In genomic region chr11:46208803-46209202, GRCh38 we compare ENCODE assay signal across 36 cellular contexts.
"Had no signal": no experiment of that assay in that cellular context is flagged by ENCODE, and none has a peak within 500 bp of the region (broad histone marks: within the 10 kb centered on the region; RNA-seq: fewer than 3 reads in every experiment).

No MANE protein-coding gene starts in this region.

- H3K27ac ChIP-seq: ascending aorta, breast epithelium, VCaP had no signal

- H3K9me3 Mint-ChIP-seq: activated CD4-positive, alpha-beta T cell treated with anti-CD3 and anti-CD28 coated beads, Interleukin-2, amount 10 ng/mL, durations not matched to agents 7 days and 5 days; activated naive CD4-positive, alpha-beta T cell treated with anti-CD3 and anti-CD28 coated beads, Interleukin-2, amount 10 ng/mL, durations not matched to agents 7 days and 5 days; activated naive CD4-positive, alpha-beta T cell treated with anti-CD3 and anti-CD28 coated beads, Interleukin-2, amount 50 U/mL, for 24 hours; activated naive CD8-positive, alpha-beta T cell treated with anti-CD3 and anti-CD28 coated beads, Interleukin-2, amount 10 ng/mL, durations not matched to agents 7 days and 5 days; activated naive CD8-positive, alpha-beta T cell treated with anti-CD3 and anti-CD28 coated beads, Interleukin-2, amount 50 U/mL, for 24 hours; activated T-cell treated with anti-CD3 and anti-CD28 coated beads, Interleukin-2, amount 50 U/mL, for 24 hours; activated T-helper 2 cell treated with anti-CD3 and anti-CD28 coated beads, Interferon-gamma antibody, Interleukin-2, Interleukin-4, amounts not matched to agents 10 μg/mL and 5 μg/mL and 100 μg/mL, durations not matched to agents 14 hours and 24 hours and 36 hours; T-helper 2 cell treated with Interferon-gamma antibody and Interleukin-4, amounts not matched to agents 5 μg/mL and 100 μg/mL, for 36 hours had no signal

- H3K27ac Mint-ChIP-seq: activated CD4-positive, alpha-beta memory T cell treated with anti-CD3 and anti-CD28 coated beads, Interleukin-2, amount 10 ng/mL, durations not matched to agents 7 days and 5 days; activated CD4-positive, alpha-beta T cell treated with anti-CD3 and anti-CD28 coated beads for 36 hours; activated CD4-positive, alpha-beta T cell treated with anti-CD3 and anti-CD28 coated beads, Interleukin-2, amount 10 ng/mL, durations not matched to agents 7 days and 5 days; activated CD8-positive, alpha-beta memory T cell treated with anti-CD3 and anti-CD28 coated beads, Interleukin-2, amount 10 ng/mL, durations not matched to agents 7 days and 5 days; activated CD8-positive, alpha-beta T cell treated with anti-CD3 and anti-CD28 coated beads, Interleukin-2, amount 10 ng/mL, durations not matched to agents 7 days and 5 days; activated naive CD4-positive, alpha-beta T cell treated with anti-CD3 and anti-CD28 coated beads, Interleukin-2, amount 10 ng/mL, durations not matched to agents 7 days and 5 days; activated naive CD4-positive, alpha-beta T cell treated with anti-CD3 and anti-CD28 coated beads, Interleukin-2, amount 50 U/mL, for 24 hours; activated naive CD8-positive, alpha-beta T cell; activated naive CD8-positive, alpha-beta T cell treated with anti-CD3 and anti-CD28 coated beads, Interleukin-2, amount 10 ng/mL, durations not matched to agents 7 days and 5 days; activated naive CD8-positive, alpha-beta T cell treated with anti-CD3 and anti-CD28 coated beads, Interleukin-2, amount 50 U/mL, for 24 hours; activated T-cell treated with anti-CD3 and anti-CD28 coated beads, Interleukin-2, amount 50 U/mL, for 24 hours; activated T-helper 2 cell treated with anti-CD3 and anti-CD28 coated beads, Interferon-gamma antibody, Interleukin-2, Interleukin-4, amounts not matched to agents 10 μg/mL and 5 μg/mL and 100 μg/mL, durations not matched to agents 14 hours and 24 hours and 36 hours; brain; T-helper 1 cell treated with Interleukin-12 subunit alpha and Interleukin-12 subunit beta and Interleukin-4 antibody, amounts not matched to agents 30 μg/mL and 1 μg/mL, for 36 hours; T-helper 2 cell treated with Interferon-gamma antibody and Interleukin-4, amounts not matched to agents 5 μg/mL and 100 μg/mL, for 36 hours had no signal

- H3K4me1 ChIP-seq: ascending aorta, breast epithelium had no signal

- DNase-seq: activated CD4-positive, alpha-beta memory T cell treated with anti-CD3 and anti-CD28 coated beads, Interleukin-2, amount 10 ng/mL, durations not matched to agents 7 days and 5 days; activated CD4-positive, alpha-beta T cell treated with anti-CD3 and anti-CD28 coated beads for 1 hour; activated CD4-positive, alpha-beta T cell treated with anti-CD3 and anti-CD28 coated beads for 36 hours; activated CD4-positive, alpha-beta T cell treated with anti-CD3 and anti-CD28 coated beads for 48 hours; activated CD4-positive, alpha-beta T cell treated with anti-CD3 and anti-CD28 coated beads, Interleukin-2, amount 10 ng/mL, durations not matched to agents 7 days and 5 days; activated CD4-positive, alpha-beta T cell treated with anti-CD3 and anti-CD28 coated beads, Interleukin-2, amount 50 U/mL, for 48 hours; activated CD4-positive, CD25-positive, alpha-beta regulatory T cell; activated CD8-positive, alpha-beta memory T cell treated with anti-CD3 and anti-CD28 coated beads for 24 hours; activated CD8-positive, alpha-beta memory T cell treated with anti-CD3 and anti-CD28 coated beads, Interleukin-2, amount 10 ng/mL, durations not matched to agents 7 days and 5 days; activated CD8-positive, alpha-beta memory T cell treated with anti-CD3 and anti-CD28 coated beads, Interleukin-2, amount 50 U/mL, for 48 hours; activated CD8-positive, alpha-beta T cell treated with anti-CD3 and anti-CD28 coated beads, Interleukin-2, amount 10 ng/mL, durations not matched to agents 7 days and 5 days; activated effector memory CD4-positive, alpha-beta T cell treated with Interleukin-2 at 50 U/mL for 16 hours; activated gamma-delta T cell; activated naive CD4-positive, alpha-beta T cell treated with anti-CD3 and anti-CD28 coated beads, Interleukin-2, amount 10 ng/mL, durations not matched to agents 7 days and 5 days; activated naive CD4-positive, alpha-beta T cell treated with Interleukin-2 at 50 U/mL for 16 hours; activated naive CD8-positive, alpha-beta T cell treated with anti-CD3 and anti-CD28 coated beads, Interleukin-2, amount 10 ng/mL, durations not matched to agents 7 days and 5 days; activated naive CD8-positive, alpha-beta T cell treated with anti-CD3 and anti-CD28 coated beads, Interleukin-2, amount 50 U/mL, for 24 hours; activated T-cell treated with anti-CD3 and anti-CD28 coated beads, Interleukin-2, amount 50 U/mL, for 24 hours; activated T-cell treated with anti-CD3 and anti-CD28 coated beads, Interleukin-2, amount 50 U/mL, for 48 hours; amygdala; anterior cingulate cortex; central memory CD4-positive, alpha-beta T cell; T-helper 1 cell; T-helper 2 cell; T-helper 9 cell had no signal

- H3K4me3 ChIP-seq: ascending aorta, breast epithelium had no signal

- H3K9me3 ChIP-seq: ascending aorta, breast epithelium had no signal

- H3K4me1 Mint-ChIP-seq: brain had no signal

- H3K36me3 Mint-ChIP-seq: activated naive CD4-positive, alpha-beta T cell treated with anti-CD3 and anti-CD28 coated beads, Interleukin-2, amount 10 ng/mL, durations not matched to agents 7 days and 5 days; activated naive CD4-positive, alpha-beta T cell treated with anti-CD3 and anti-CD28 coated beads, Interleukin-2, amount 50 U/mL, for 24 hours; activated naive CD8-positive, alpha-beta T cell; activated naive CD8-positive, alpha-beta T cell treated with anti-CD3 and anti-CD28 coated beads, Interleukin-2, amount 10 ng/mL, durations not matched to agents 7 days and 5 days; brain had no signal

- H3K4me3 Mint-ChIP-seq: activated CD4-positive, alpha-beta memory T cell treated with anti-CD3 and anti-CD28 coated beads, Interleukin-2, amount 10 ng/mL, durations not matched to agents 7 days and 5 days; activated CD4-positive, alpha-beta T cell treated with anti-CD3 and anti-CD28 coated beads for 36 hours; activated CD4-positive, alpha-beta T cell treated with anti-CD3 and anti-CD28 coated beads, Interleukin-2, amount 10 ng/mL, durations not matched to agents 7 days and 5 days; activated CD8-positive, alpha-beta memory T cell treated with anti-CD3 and anti-CD28 coated beads, Interleukin-2, amount 10 ng/mL, durations not matched to agents 7 days and 5 days; activated CD8-positive, alpha-beta T cell treated with anti-CD3 and anti-CD28 coated beads, Interleukin-2, amount 10 ng/mL, durations not matched to agents 7 days and 5 days; activated naive CD4-positive, alpha-beta T cell treated with anti-CD3 and anti-CD28 coated beads, Interleukin-2, amount 10 ng/mL, durations not matched to agents 7 days and 5 days; activated naive CD4-positive, alpha-beta T cell treated with anti-CD3 and anti-CD28 coated beads, Interleukin-2, amount 50 U/mL, for 24 hours; activated naive CD8-positive, alpha-beta T cell; activated naive CD8-positive, alpha-beta T cell treated with anti-CD3 and anti-CD28 coated beads, Interleukin-2, amount 10 ng/mL, durations not matched to agents 7 days and 5 days; activated naive CD8-positive, alpha-beta T cell treated with anti-CD3 and anti-CD28 coated beads, Interleukin-2, amount 50 U/mL, for 24 hours; activated T-cell treated with anti-CD3 and anti-CD28 coated beads, Interleukin-2, amount 50 U/mL, for 24 hours; brain; T-helper 1 cell treated with Interleukin-12 subunit alpha and Interleukin-12 subunit beta and Interleukin-4 antibody, amounts not matched to agents 30 μg/mL and 1 μg/mL, for 36 hours; T-helper 2 cell treated with Interferon-gamma antibody and Interleukin-4, amounts not matched to agents 5 μg/mL and 100 μg/mL, for 36 hours had no signal

- ATAC-seq: activated CD4-positive, alpha-beta T cell treated with anti-CD3 and anti-CD28 coated beads for 36 hours; activated CD4-positive, CD25-positive, alpha-beta regulatory T cell treated with anti-CD3 and anti-CD28 coated beads, Interleukin-2, amount 50 U/mL, for 24 hours; activated CD8-positive, alpha-beta memory T cell treated with anti-CD3 and anti-CD28 coated beads, Interleukin-2, amount 10 ng/mL, durations not matched to agents 7 days and 5 days; activated CD8-positive, alpha-beta T cell treated with anti-CD3 and anti-CD28 coated beads, Interleukin-2, amount 10 ng/mL, durations not matched to agents 7 days and 5 days; activated naive CD8-positive, alpha-beta T cell treated with anti-CD3 and anti-CD28 coated beads, Interleukin-2, amount 50 U/mL, for 24 hours had no signal

- H3K27me3 ChIP-seq: ascending aorta, breast epithelium had no signal

- H3K36me3 ChIP-seq: ascending aorta, breast epithelium had no signal

- FAIRE-seq: TTC549 had no signal
